3 cellular contexts compared by ENCODE assay signal in genomic region chr19:13850910-13851753, GRCh38.
TF ChIP-seq lines count a peak whose summit lies in the region.

No MANE protein-coding gene starts in this region.

TF ChIP-seq in GM23338, 12 proteins besides CTCF, POLR2A, EP300 and RAD21:
- no peak for TF ChIP-seq NANOG (IDR thresholded peaks at IDR 0.05; ENCODE audit: borderline replicate concordance)
- TF ChIP-seq ZNF462 (CRISPR knock-in tag; IDR thresholded peaks at IDR 0.05) = no peak
- no peak for TF ChIP-seq POLR2AphosphoS5 (IDR thresholded peaks at IDR 0.05; ENCODE audit: low read depth)

TF ChIP-seq in SK-N-SH, 30 proteins besides CTCF, POLR2A, EP300 and RAD21 (continues in another document):
- TF ChIP-seq CHD2 (IDR thresholded peaks at IDR 0.05; ENCODE audit: low read length, partially characterized antibody) (no peak), MAX (IDR thresholded peaks at IDR 0.05; ENCODE audit: low read depth) (peak; percentile 63; the same call in 1 of the 2 replicates), RXRA (IDR thresholded peaks at IDR 0.05; ENCODE audit: borderline replicate concordance, low read depth) (peak; percentile 88; the same call in 1 of the 2 replicates), FOXM1 (IDR thresholded peaks at IDR 0.05; ENCODE audit: low read depth) (no peak), SMC3 (IDR thresholded peaks at IDR 0.05; ENCODE audit: low read depth, low read length) (no peak), TAF1 (IDR thresholded peaks at IDR 0.05; ENCODE audit: borderline replicate concordance, low read depth, low read length) (0 out of 2 replicates have a peak, but pooled peaks have one; percentile 20), FOXJ3 (CRISPR knock-in tag; IDR thresholded peaks at IDR 0.05) (no peak), TEAD4 (IDR thresholded peaks at IDR 0.05; ENCODE audit: borderline replicate concordance, insufficient read depth) (peak; percentile 98), RCOR1 (IDR thresholded peaks at IDR 0.05; ENCODE audit: low read length) (no peak), TCF12 (IDR thresholded peaks at IDR 0.05) (peak; percentile 94), IRF3 (IDR thresholded peaks at IDR 0.05; ENCODE audit: low read depth, low read length) (no peak), PBX3 (IDR thresholded peaks at IDR 0.05) (peak; percentile 64), SIN3A (IDR thresholded peaks at IDR 0.05; ENCODE audit: borderline replicate concordance, low read depth, low read length) (peak; percentile 43; the same call in 1 of the 2 replicates), USF1 (IDR thresholded peaks at IDR 0.05; ENCODE audit: borderline replicate concordance, low read depth) (0 out of 2 replicates have a peak, but pooled peaks have one; percentile 5), GABPA (IDR thresholded peaks at IDR 0.05; ENCODE audit: low read depth) (0 out of 2 replicates have a peak, but pooled peaks have one; percentile 27), NRF1 (IDR thresholded peaks at IDR 0.05; ENCODE audit: low read depth, low read length) (no peak), JUND (IDR thresholded peaks at IDR 0.05) (peak; percentile 100), RFX5 (IDR thresholded peaks at IDR 0.05; ENCODE audit: low read length) (no peak), REST (IDR thresholded peaks at IDR 0.05; ENCODE audit: low read depth, low read length) (peak; percentile 59; the same call in 1 of the 2 replicates), YY1 (IDR thresholded peaks at IDR 0.05; ENCODE audit: low read depth) (peak; percentile 61), ZBTB33 (IDR thresholded peaks at IDR 0.05; ENCODE audit: borderline replicate concordance, low read depth) (peak; percentile 80), GATA2 (CRISPR knock-in tag; IDR thresholded peaks at IDR 0.05) (no peak)

TF ChIP-seq in HEK293T, 16 proteins besides CTCF, POLR2A, EP300 and RAD21 (continued from another document):
- TF ChIP-seq FOXM1 (IDR thresholded peaks at IDR 0.05; ENCODE audit: borderline replicate concordance) = no peak
- TF ChIP-seq ARNT (IDR thresholded peaks at IDR 0.05) = no peak
